In genomic region chr21:42107881-42108553, GRCh38 we compare ENCODE assay signal across 8 cellular contexts. TPM values are rescaled to one million over a fixed set of nuclear protein-coding genes. Genes with fewer than 3 reads are reported as not detected.
DNase-seq lines count a peak whose midpoint lies in the region; ATAC-seq, FAIRE-seq and TF ChIP-seq lines count a peak whose summit lies in the region.

No MANE protein-coding gene starts in this region.

- H3K27me3 ChIP-seq in GM06990 (replicated peaks; ENCODE audit: control insufficient read depth, insufficient read depth, low read length) (peaks cover 3% of the 10 kb centered on the region), Loucy (ENCODE audit: insufficient read depth, low read length, poor library complexity, severe bottlenecking) (no peaks in the 10 kb centered on the region)

- no peaks in the 10 kb centered on the region for H3K36me3 Mint-ChIP-seq in activated naive CD4-positive, alpha-beta T cell treated with anti-CD3 and anti-CD28 coated beads, Interleukin-2, amount 10 ng/mL, durations not matched to agents 7 days and 5 days

- H3K9me2 ChIP-seq in Loucy (replicated peaks; ENCODE audit: low read depth, low read length) = no peaks in the 10 kb centered on the region

- no peak for FAIRE-seq in H54 (lab: Jason Lieb, UNC)

- H3K9ac ChIP-seq in Loucy (ENCODE audit: low read depth, low read length, poor library complexity, severe bottlenecking) = peak overlapping the region; percentile 95

- peaks cover 11% of the 10 kb centered on the region; the same call in 1 of the 2 replicates for H3K79me2 ChIP-seq in Loucy (ENCODE audit: insufficient read depth, low read length)

- H3K4me3 ChIP-seq in GM06990 (replicated peaks; ENCODE audit: low read depth, low read length) (no peak overlapping the region), Loucy (ENCODE audit: low read length, poor library complexity, severe bottlenecking) (peak overlapping the region; percentile 83)

- peak overlapping the region; percentile 100 for H3K4me2 ChIP-seq in Loucy (ENCODE audit: low read depth, low read length, poor library complexity, severe bottlenecking)

- H3K9me3 ChIP-seq in Loucy (ENCODE audit: insufficient read depth, low read depth, low read length) = no peaks in the 10 kb centered on the region

- peaks cover 6% of the 10 kb centered on the region for H3F3A ChIP-seq in Loucy (ENCODE audit: low read depth)

- CTCF ChIA-PET in activated naive CD4-positive, alpha-beta T cell treated with anti-CD3 and anti-CD28 coated beads, Interleukin-2, amount 10 ng/mL, durations not matched to agents 7 days and 5 days (lab: Charles Lee) = interaction anchor here (0.6 to 5.4 kb wide), 46 partner anchors 9 to 982 kb away, joined by 3 to 47 read pairs (median 4); no protein-coding TSS in a partner anchor

- peaks cover 38% of the 10 kb centered on the region for H3K27me3 Mint-ChIP-seq in activated naive CD4-positive, alpha-beta T cell treated with anti-CD3 and anti-CD28 coated beads, Interleukin-2, amount 10 ng/mL, durations not matched to agents 7 days and 5 days

- peaks cover 54% of the 10 kb centered on the region for H3K4me1 ChIP-seq in Loucy (ENCODE audit: insufficient read depth, low read length, poor library complexity, severe bottlenecking)

- H3K4me3 Mint-ChIP-seq in activated naive CD4-positive, alpha-beta T cell treated with anti-CD3 and anti-CD28 coated beads, Interleukin-2, amount 10 ng/mL, durations not matched to agents 7 days and 5 days = peak overlapping the region; percentile 33

- TF ChIP-seq CTCF in GM06990 (IDR thresholded peaks at IDR 0.05; ENCODE audit: insufficient read depth, low read length, poor library complexity, severe bottlenecking) (peak; percentile 82), Loucy (conservative IDR thresholded peaks at IDR 0.05; ENCODE audit: low read length) (no peak)

- intact Hi-C loops in left ventricle myocardium superior (cut with micrococcal nuclease) = no loop called here

- peak overlapping the region; percentile 80 for H3K27ac Mint-ChIP-seq in activated naive CD4-positive, alpha-beta T cell treated with anti-CD3 and anti-CD28 coated beads, Interleukin-2, amount 10 ng/mL, durations not matched to agents 7 days and 5 days

- no peaks in the 10 kb centered on the region for H4K20me1 ChIP-seq in Loucy (ENCODE audit: insufficient read depth, low read length, poor library complexity, severe bottlenecking)

- TF ChIP-seq POLR2A in H54 (IDR thresholded peaks at IDR 0.05; ENCODE audit: low read depth, low read length) = no peak

- DNase-seq in GM06990 (ENCODE audit: extremely low read depth, insufficient read length) = peak; percentile 73
- peak; percentile 54 for DNase-seq in H54 (ENCODE audit: insufficient read length, low spot score)
- peak; percentile 63 for DNase-seq in SK-MEL-5 (ENCODE audit: low read depth, low spot score)
- DNase-seq in activated naive CD4-positive, alpha-beta T cell treated with anti-CD3 and anti-CD28 coated beads, Interleukin-2, amount 10 ng/mL, durations not matched to agents 7 days and 5 days = peak; percentile 78
- peak; percentile 78 for DNase-seq in left ventricle myocardium superior
- DNase-seq in stimulated activated CD4-positive, alpha-beta T cell treated with anti-CD3 and anti-CD28 coated beads, Interleukin-12 subunit alpha, Interleukin-12 subunit beta, amount 100 ng/mL, for 4 hours = peak; percentile 68
- DNase-seq in dedifferentiated amniotic fluid mesenchymal stem cell (ENCODE audit: extremely low spot score) = no peak

- no peaks in the 10 kb centered on the region for H3K9me3 Mint-ChIP-seq in activated naive CD4-positive, alpha-beta T cell treated with anti-CD3 and anti-CD28 coated beads, Interleukin-2, amount 10 ng/mL, durations not matched to agents 7 days and 5 days

- peak overlapping the region; percentile 22; the same call in 1 of the 2 replicates for H2AFZ ChIP-seq in Loucy (ENCODE audit: low read length)

- ATAC-seq in left ventricle myocardium superior = peak; percentile 93

- H3K4me1 Mint-ChIP-seq in activated naive CD4-positive, alpha-beta T cell treated with anti-CD3 and anti-CD28 coated beads, Interleukin-2, amount 10 ng/mL, durations not matched to agents 7 days and 5 days = peaks cover 14% of the 10 kb centered on the region

- H3K36me3 ChIP-seq in GM06990 (ENCODE audit: control insufficient read depth, insufficient read depth, low read length) (no peaks in the 10 kb centered on the region), Loucy (ENCODE audit: insufficient read depth, low read length) (no peaks in the 10 kb centered on the region)

- in situ Hi-C loops in SK-MEL-5 (cut with HindIII; ENCODE audit: low pct_unique_long_range_greater_than_20kb, low sequenced_read_pairs) = no loop called here

RNA-seq across cellular contexts. Expression of gene UMODL1, which starts 36.9 kb away (rescaled TPM):
- total RNA-seq in SK-MEL-5 (2014; rRNA removed; shearing (Covaris generic)) = not detected in 2 replicates
- 0.20 TPM in 1 of 2 replicates, not detected in the other for polyA plus RNA-seq in SK-MEL-5 (2015; cell fraction: cytosol; rRNA removed)
- not detected in 2 replicates for polyA plus RNA-seq in SK-MEL-5 (2015; cell fraction: nucleus; rRNA removed)
- total RNA-seq in left ventricle myocardium superior = not detected
